ENCODE assay signal across 8 cellular contexts in the genomic region with DNA sequence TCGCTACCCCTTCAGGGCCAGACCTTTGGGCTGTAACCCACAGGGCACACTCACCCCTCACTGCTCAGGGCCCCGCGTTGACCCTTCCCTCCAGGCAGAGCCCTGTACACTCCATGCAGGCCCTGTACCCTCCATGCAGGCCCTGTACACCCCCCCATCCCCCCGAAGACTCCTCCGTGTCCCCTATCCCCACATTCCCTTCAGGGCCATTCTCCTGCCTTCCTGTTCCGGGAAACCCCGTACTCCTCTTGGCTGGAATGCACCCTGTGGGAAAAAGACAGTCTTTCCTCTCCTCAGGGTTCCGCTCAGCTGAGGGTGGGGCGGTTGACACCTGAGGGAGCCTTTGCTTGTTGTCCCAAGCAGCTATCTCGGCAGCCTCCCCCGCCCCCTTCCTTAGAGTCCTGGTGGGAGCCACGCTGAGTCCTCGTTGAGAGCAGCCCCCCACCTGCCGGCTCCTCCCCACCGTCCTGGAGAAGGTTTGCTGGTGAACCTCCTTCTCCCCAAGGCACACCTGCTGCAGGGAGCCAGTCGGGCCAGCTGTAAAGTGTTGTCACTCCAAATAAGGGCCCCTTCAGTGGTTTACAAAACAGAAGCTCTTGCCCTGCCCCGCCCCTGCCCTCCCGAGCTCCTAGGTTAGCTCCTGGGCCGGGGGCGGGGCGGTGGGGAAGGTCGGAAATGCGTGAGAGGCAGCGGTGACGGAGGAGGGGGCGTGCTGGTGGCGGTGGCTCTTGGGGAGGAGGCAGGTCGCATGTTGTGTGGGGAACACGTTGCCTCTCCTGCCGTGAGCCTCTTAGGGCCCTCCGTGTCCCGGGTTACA. TPM values are rescaled to one million over a fixed set of nuclear protein-coding genes. Genes with fewer than 3 reads are reported as not detected.
DNase-seq lines count a peak whose midpoint lies in the region; ATAC-seq and TF ChIP-seq lines count a peak whose summit lies in the region.

No MANE protein-coding gene starts in this region.

- H3K9me3 ChIP-seq in HAP-1 (no peaks in the 10 kb centered on the region), colonic mucosa (no peaks in the 10 kb centered on the region), transverse colon (no peaks in the 10 kb centered on the region)
- no peaks in the 10 kb centered on the region for H3K9me3 ChIP-seq in naive thymus-derived CD4-positive, alpha-beta T cell (ENCODE audit: control insufficient read depth in 2 of 3, low read length in 3 of 3)

- peaks cover 33% of the 10 kb centered on the region for H3K4me1 Mint-ChIP-seq in activated B cell treated with CpG ODN at 0.5 μM for 24 hours
- H3K4me1 Mint-ChIP-seq in naive thymus-derived CD4-positive, alpha-beta T cell, result peaks cover 14 to 43% (median 28%) of the 10 kb centered on the region in 7 donors

- H3K4me1 ChIP-seq in HAP-1 (peaks cover 4% of the 10 kb centered on the region), colonic mucosa (peaks cover 32% of the 10 kb centered on the region), transverse colon (peaks cover 39 to 58% (median 53%) of the 10 kb centered on the region in 4 donors)
- H3K4me1 ChIP-seq in naive thymus-derived CD4-positive, alpha-beta T cell (ENCODE audit: control insufficient read depth in 2 of 2, insufficient read depth in 2 of 2, low read length in 2 of 2), result peaks cover 20 to 38% of the 10 kb centered on the region in 2 donors

- peak overlapping the region; percentile 74 for H3K27ac ChIP-seq in colonic mucosa
- peak overlapping the region; percentile 52 for H3K27ac ChIP-seq in naive thymus-derived CD4-positive, alpha-beta T cell (ENCODE audit: low read depth, low read length)
- H3K27ac ChIP-seq in transverse colon, result peak overlapping the region; percentile 88 to 92 (median 91)

- no peak overlapping the region for H3K27ac Mint-ChIP-seq in activated B cell treated with CpG ODN at 0.5 μM for 24 hours
- peak overlapping the region; percentile 37 to 94 (median 83) for H3K27ac Mint-ChIP-seq in naive thymus-derived CD4-positive, alpha-beta T cell

- H3K9me3 Mint-ChIP-seq in activated B cell treated with CpG ODN at 0.5 μM for 24 hours, result no peaks in the 10 kb centered on the region
- H3K9me3 Mint-ChIP-seq in naive thymus-derived CD4-positive, alpha-beta T cell, result no peaks in the 10 kb centered on the region

- POLR2A ChIA-PET in activated B cell treated with CpG ODN at 0.5 μM for 24 hours (lab: Charles Lee), result interaction anchor here (0.7 kb wide), 1 partner anchor 687 kb away, joined by 6 read pairs; no protein-coding TSS in a partner anchor
- POLR2A ChIA-PET in naive thymus-derived CD4-positive, alpha-beta T cell (lab: Charles Lee), result interaction anchor here (0.8 to 1.5 kb wide), 5 partner anchors 8 to 68 kb away, joined by 3 to 7 read pairs (median 3); no protein-coding TSS in a partner anchor

- WGBS in transverse colon (ENCODE audit: low coverage in 1 of 2), 2 donors, result 9 to 40% methylated on average over 1 to 21 of the region's 32 CpGs

- no peak for TF ChIP-seq EP300 in transverse colon (IDR thresholded peaks at IDR 0.05; ENCODE audit: low read depth)

- H3K4me3 ChIP-seq in HAP-1 (peak overlapping the region; percentile 56), colonic mucosa (peak overlapping the region; percentile 96), transverse colon (peak overlapping the region; percentile 83 to 97 (median 93))
- peak overlapping the region; percentile 48 for H3K4me3 ChIP-seq in naive thymus-derived CD4-positive, alpha-beta T cell (ENCODE audit: low read length)

- H3K27me3 ChIP-seq in HAP-1 (ENCODE audit: low read depth), result no peaks in the 10 kb centered on the region
- no peaks in the 10 kb centered on the region for H3K27me3 ChIP-seq in colonic mucosa
- H3K27me3 ChIP-seq in naive thymus-derived CD4-positive, alpha-beta T cell (ENCODE audit: control insufficient read depth in 2 of 2, insufficient read depth in 2 of 2, low read length in 2 of 2), result peaks cover 0 to 5% of the 10 kb centered on the region in 2 donors
- no peaks in the 10 kb centered on the region for H3K27me3 ChIP-seq in transverse colon

- peak in 1 of 2 experiments; percentile 72 for DNase-seq in HAP-1 (ENCODE audit: low spot score in 2 of 2)
- DNase-seq in activated B cell treated with CpG ODN at 0.5 μM for 24 hours, result no peak
- DNase-seq in colonic mucosa, result peak; percentile 63
- peak in 8 of 9 donors; percentile 50 to 89 (median 80) for DNase-seq in naive thymus-derived CD4-positive, alpha-beta T cell
- peak; percentile 50 for DNase-seq in transverse colon
- no peak for DNase-seq in AG08395 (ENCODE audit: low spot score)

- in situ Hi-C loops in HAP-1 (cut with MboI; ENCODE audit: low sequenced_read_pairs), result no loop called here
- in situ Hi-C loops in transverse colon (cut with MboI; ENCODE audit: low pct_ligation_motif_present in 1 of 4, low pct_unique_long_range_greater_than_20kb in 1 of 4, low sequenced_read_pairs in 3 of 4), result loop anchor here in 1 of 4 donors (25.0 kb wide), 1 partner anchor 133 kb away; no protein-coding TSS in a partner anchor

- CTCF ChIA-PET in activated B cell treated with CpG ODN at 0.5 μM for 24 hours (lab: Charles Lee), result interaction anchor here (0.9 to 1.9 kb wide), 3 partner anchors 8 to 20 kb away, joined by 3 to 8 read pairs (median 4); no protein-coding TSS in a partner anchor
- CTCF ChIA-PET in naive thymus-derived CD4-positive, alpha-beta T cell (lab: Charles Lee), result interaction anchor here (0.6 to 2.0 kb wide), 4 partner anchors 9 to 269 kb away, joined by 3 to 9 read pairs (median 5); no protein-coding TSS in a partner anchor

- TF ChIP-seq POLR2A in transverse colon (IDR thresholded peaks at IDR 0.05), result peak; percentile 13

- TF ChIP-seq CTCF in activated B cell treated with CpG ODN at 0.5 μM for 24 hours (IDR thresholded peaks at IDR 0.05), result no peak
- TF ChIP-seq CTCF in colonic mucosa (IDR thresholded peaks at IDR 0.05), result no peak
- no peak for TF ChIP-seq CTCF in transverse colon (IDR thresholded peaks at IDR 0.05)

- peak overlapping the region; percentile 96 to 99 for H3K9ac ChIP-seq in colonic mucosa (ENCODE audit: low read depth in 2 of 2, low read length in 2 of 2)

- H3K27me3 Mint-ChIP-seq in activated B cell treated with CpG ODN at 0.5 μM for 24 hours, result no peaks in the 10 kb centered on the region
- H3K27me3 Mint-ChIP-seq in naive thymus-derived CD4-positive, alpha-beta T cell, result peaks cover 0 to 41% (median 5%) of the 10 kb centered on the region in 5 donors

- no peaks in the 10 kb centered on the region for H3K36me3 Mint-ChIP-seq in activated B cell treated with CpG ODN at 0.5 μM for 24 hours (ENCODE audit: low read depth)
- H3K36me3 Mint-ChIP-seq in naive thymus-derived CD4-positive, alpha-beta T cell, result no peaks in the 10 kb centered on the region

- intact Hi-C loops in activated B cell treated with CpG ODN at 0.5 μM for 24 hours (cut with micrococcal nuclease) (no loop called here), colonic mucosa (cut with DNase I) (no loop called here), transverse colon (cut with DNase I; ENCODE audit: low total_unique reads) (no loop called here)
- intact Hi-C loops in naive thymus-derived CD4-positive, alpha-beta T cell (cut with micrococcal nuclease), result loop anchor here in 1 of 2 donors (1.0 to 2.0 kb wide), 3 partner anchors 9 to 61 kb away; a partner anchor contains a TSS

- peak overlapping the region; percentile 73 for H3K4me3 Mint-ChIP-seq in activated B cell treated with CpG ODN at 0.5 μM for 24 hours
- peak overlapping the region; percentile 59 to 93 (median 86) for H3K4me3 Mint-ChIP-seq in naive thymus-derived CD4-positive, alpha-beta T cell

- 0 out of 2 replicates have a peak, but pooled peaks cover 2% of the 10 kb centered on the region for H3K36me3 ChIP-seq in HAP-1 (replicated peaks)
- H3K36me3 ChIP-seq in colonic mucosa, result no peaks in the 10 kb centered on the region
- H3K36me3 ChIP-seq in naive thymus-derived CD4-positive, alpha-beta T cell (ENCODE audit: control insufficient read depth in 2 of 3, insufficient read depth in 3 of 3, low read length in 3 of 3), result no peaks in the 10 kb centered on the region
- H3K36me3 ChIP-seq in transverse colon, result no peaks in the 10 kb centered on the region

- ATAC-seq in activated B cell treated with CpG ODN at 0.5 μM for 24 hours (ENCODE audit: low read depth) (no peak), HG02852 (IDR thresholded peaks at IDR 0.05; ENCODE audit: unreplicated experiment) (no peak), GM21526 (IDR thresholded peaks at IDR 0.05; ENCODE audit: low FRiP score, unreplicated experiment) (no peak)
- ATAC-seq in naive thymus-derived CD4-positive, alpha-beta T cell, result peak; percentile 87

RNA-seq across cellular contexts. Expression of a gene that starts 1.4 kb away (rescaled TPM):
- 3.1 and 3.9 TPM in 2 replicates for total RNA-seq in activated B cell treated with CpG ODN at 0.5 μM for 24 hours
- total RNA-seq in colonic mucosa, result 100 to 1,000 TPM; 197 to 215 TPM
- 10 to 100 TPM in 1 of 5 experiments, 1 to 10 TPM in 4; 1.2 to 11.2 (median 7.2) TPM for total RNA-seq in naive thymus-derived CD4-positive, alpha-beta T cell
- polyA plus RNA-seq in naive thymus-derived CD4-positive, alpha-beta T cell, result 1 to 10 TPM in 1 of 2 donors, under 1 TPM in 1; 0.92 to 1.3 TPM
- 100 to 1,000 TPM; 160 to 467 (median 242) TPM for total RNA-seq in transverse colon

RNA-seq across cellular contexts. Expression of a gene that starts 33.3 kb away (rescaled TPM):
- total RNA-seq in activated B cell treated with CpG ODN at 0.5 μM for 24 hours (323 TPM in 2 replicates), colonic mucosa (100 to 1,000 TPM; 407 to 409 TPM), transverse colon (100 to 1,000 TPM; 307 to 561 (median 400) TPM)
- 1,000 to 10,000 TPM in 2 of 5 experiments, 100 to 1,000 TPM in 3; 658 to 1,102 (median 755) TPM for total RNA-seq in naive thymus-derived CD4-positive, alpha-beta T cell
- 100 to 1,000 TPM; 643 to 982 TPM for polyA plus RNA-seq in naive thymus-derived CD4-positive, alpha-beta T cell

RNA-seq across cellular contexts. Expression of a gene that starts 40.2 kb away (rescaled TPM):
- total RNA-seq in activated B cell treated with CpG ODN at 0.5 μM for 24 hours (0.80 and 1.3 TPM in 2 replicates), colonic mucosa (1 to 10 TPM; 1.6 to 6.6 TPM), transverse colon (1 to 10 TPM in 2 of 4 donors, not detected in 2; 1.9 to 2.2 TPM)
- 100 to 1,000 TPM in 1 of 5 experiments, 10 to 100 TPM in 1, 1 to 10 TPM in 1, under 1 TPM in 2; 0.73 to 131 (median 6.6) TPM for total RNA-seq in naive thymus-derived CD4-positive, alpha-beta T cell
- polyA plus RNA-seq in naive thymus-derived CD4-positive, alpha-beta T cell, result under 1 TPM in 1 of 2 donors, not detected in 1; 0.09 TPM

Comparison
In these comparisons a context has a peak if more than half of its experiments do, and no peak if none do; other contexts are left out.
1. DNase-seq: peak in colonic mucosa (single experiment), naive thymus-derived CD4-positive, alpha-beta T cell (8 of 9) and transverse colon (single experiment); none in activated B cell treated with CpG ODN at 0.5 μM for 24 hours (single experiment) and AG08395 (single experiment).
2. RNA of a gene that starts 1.4 kb away (total RNA-seq): 160 to 467 TPM in transverse colon and 197 to 215 TPM in colonic mucosa; 1.2 to 11.2 TPM in naive thymus-derived CD4-positive, alpha-beta T cell and 3.1 to 3.9 TPM in activated B cell treated with CpG ODN at 0.5 μM for 24 hours; every median in the first group is over 10 times any median in the second.
3. Peak in every context shown above with its lines, with median percentiles within 50 percentile points of each other: H3K4me3 ChIP-seq and H3K27ac ChIP-seq.